1 cellular context compared by ENCODE assay signal in genomic region chr5:43556857-43557593, GRCh38.
TF ChIP-seq lines count a peak whose summit lies in the region.

Gene PAIP1, minus strand, starts transcription at chr5:43557077. Its CDS starts 231 bp downstream, at chr5:43556846.

TF ChIP-seq in HepG2, 621 proteins besides CTCF, POLR2A, EP300 and RAD21 (continued from another document and continues in another):
- no peak; the same call in 1 of the 2 replicates for TF ChIP-seq ZNF589 (CRISPR knock-in tag; conservative IDR thresholded peaks at IDR 0.05)
- no peak for TF ChIP-seq PAX8 (CRISPR knock-in tag; IDR thresholded peaks at IDR 0.05; ENCODE audit: borderline replicate concordance)
- TF ChIP-seq CREB1 (IDR thresholded peaks at IDR 0.05), result no peak
- no peak for TF ChIP-seq CREB1 (CRISPR knock-in tag; IDR thresholded peaks at IDR 0.05)
- TF ChIP-seq ZBTB25 (CRISPR knock-in tag; IDR thresholded peaks at IDR 0.05), result no peak
- TF ChIP-seq POLR2AphosphoS5 (IDR thresholded peaks at IDR 0.05; ENCODE audit: low read depth, low read length), result no peak
- no peak; the same call in 1 of the 2 replicates for TF ChIP-seq ZNF761 (CRISPR knock-in tag; conservative IDR thresholded peaks at IDR 0.05)
- TF ChIP-seq MAFK (conservative IDR thresholded peaks at IDR 0.05 in 1 of 2, IDR thresholded peaks at IDR 0.05 in 1 of 2; ENCODE audit: low read length in 2 of 2), result no peak
- TF ChIP-seq U2AF2 (IDR thresholded peaks at IDR 0.05; ENCODE audit: low read depth, low read length), result no peak
- no peak for TF ChIP-seq ZNF746 (CRISPR knock-in tag; IDR thresholded peaks at IDR 0.05)
- TF ChIP-seq ZNF296 (CRISPR knock-in tag; conservative IDR thresholded peaks at IDR 0.05), result no peak
- TF ChIP-seq ZNF264 (CRISPR knock-in tag; IDR thresholded peaks at IDR 0.05), result no peak
- peak; percentile 78 for TF ChIP-seq POLR2G (IDR thresholded peaks at IDR 0.05; ENCODE audit: low read depth, low read length)
- TF ChIP-seq MEIS1 (CRISPR knock-in tag; IDR thresholded peaks at IDR 0.05; ENCODE audit: borderline replicate concordance), result no peak
- 0 out of 2 replicates have a peak, but pooled peaks have one; percentile 34 for TF ChIP-seq ZNF773 (CRISPR knock-in tag; IDR thresholded peaks at IDR 0.05; ENCODE audit: borderline replicate concordance)
- TF ChIP-seq ZFP36 (IDR thresholded peaks at IDR 0.05; ENCODE audit: borderline replicate concordance, low read depth, low read length, partially characterized antibody), result no peak
- TF ChIP-seq ZNF101 (CRISPR knock-in tag; IDR thresholded peaks at IDR 0.05; ENCODE audit: borderline replicate concordance, low read depth), result no peak
- TF ChIP-seq NR2F6 (IDR thresholded peaks at IDR 0.05), result no peak
- no peak for TF ChIP-seq NR2F6 (CRISPR knock-in tag; IDR thresholded peaks at IDR 0.05)
- TF ChIP-seq HOXA3 (CRISPR knock-in tag; IDR thresholded peaks at IDR 0.05), result peak; percentile 63; the same call in 1 of the 2 replicates
- TF ChIP-seq MAX (IDR thresholded peaks at IDR 0.05), result peak; percentile 54
- no peak for TF ChIP-seq CBX5 (CRISPR knock-in tag; IDR thresholded peaks at IDR 0.05; ENCODE audit: borderline replicate concordance)
- peak; percentile 14; the same call in 1 of the 2 replicates for TF ChIP-seq ZNF614 (CRISPR knock-in tag; IDR thresholded peaks at IDR 0.05; ENCODE audit: borderline replicate concordance)
- no peak for TF ChIP-seq ELK4 (CRISPR knock-in tag; IDR thresholded peaks at IDR 0.05; ENCODE audit: borderline replicate concordance)
- no peak for TF ChIP-seq MTERF4 (CRISPR knock-in tag; IDR thresholded peaks at IDR 0.05)
- no peak for TF ChIP-seq ATM (IDR thresholded peaks at IDR 0.05; ENCODE audit: borderline replicate concordance)
- TF ChIP-seq ZNF776 (CRISPR knock-in tag; IDR thresholded peaks at IDR 0.05), result no peak; the same call in 1 of the 2 replicates
- TF ChIP-seq HOXA9 (CRISPR knock-in tag; IDR thresholded peaks at IDR 0.05; ENCODE audit: borderline replicate concordance), result no peak; the same call in 1 of the 2 replicates
- TF ChIP-seq ZNF619 (CRISPR knock-in tag; IDR thresholded peaks at IDR 0.05), result no peak
- 0 out of 2 replicates have a peak, but pooled peaks have one; percentile 52 for TF ChIP-seq ZBTB7A (CRISPR knock-in tag; IDR thresholded peaks at IDR 0.05)
- no peak for TF ChIP-seq ZNF841 (CRISPR knock-in tag; IDR thresholded peaks at IDR 0.05; ENCODE audit: borderline replicate concordance)
- TF ChIP-seq DRAP1 (CRISPR knock-in tag; IDR thresholded peaks at IDR 0.05), result peak; percentile 17; the same call in 1 of the 2 replicates
- TF ChIP-seq ZNF10 (CRISPR knock-in tag; IDR thresholded peaks at IDR 0.05; ENCODE audit: borderline replicate concordance, low read depth), result no peak
- TF ChIP-seq CERS6 (CRISPR knock-in tag; IDR thresholded peaks at IDR 0.05), result no peak
- TF ChIP-seq ZBTB8A (CRISPR knock-in tag; IDR thresholded peaks at IDR 0.05; ENCODE audit: borderline replicate concordance, low read depth), result no peak
- no peak for TF ChIP-seq MXD1 (CRISPR knock-in tag; IDR thresholded peaks at IDR 0.05)
- TF ChIP-seq ESRRA (CRISPR knock-in tag; IDR thresholded peaks at IDR 0.05; ENCODE audit: low read depth), result no peak
- no peak for TF ChIP-seq ZC3H13 (CRISPR knock-in tag; IDR thresholded peaks at IDR 0.05)
- TF ChIP-seq KLF16 (CRISPR knock-in tag; IDR thresholded peaks at IDR 0.05), result 0 out of 4 replicates have a peak, but pooled peaks of 1 of the 2 experiments have one; percentile 44
- TF ChIP-seq ZNF710 (CRISPR knock-in tag; IDR thresholded peaks at IDR 0.05; ENCODE audit: borderline replicate concordance), result peak; percentile 47; the same call in 1 of the 2 replicates
- TF ChIP-seq ETS1 (CRISPR knock-in tag; IDR thresholded peaks at IDR 0.05), result 0 out of 2 replicates have a peak, but pooled peaks have one; percentile 58
- no peak for TF ChIP-seq HCFC1 (IDR thresholded peaks at IDR 0.05; ENCODE audit: low read depth, low read length)
- no peak for TF ChIP-seq ZNF7 (CRISPR knock-in tag; IDR thresholded peaks at IDR 0.05)
- TF ChIP-seq MAFF (IDR thresholded peaks at IDR 0.05; ENCODE audit: low read depth, low read length), result no peak
- no peak; the same call in 1 of the 2 replicates for TF ChIP-seq ZGPAT (CRISPR knock-in tag; IDR thresholded peaks at IDR 0.05)
- TF ChIP-seq FOSL1 (CRISPR knock-in tag; IDR thresholded peaks at IDR 0.05; ENCODE audit: borderline replicate concordance), result no peak
- no peak for TF ChIP-seq STAT5B (CRISPR knock-in tag; IDR thresholded peaks at IDR 0.05)
- no peak for TF ChIP-seq TOE1 (CRISPR knock-in tag; IDR thresholded peaks at IDR 0.05)
- no peak for TF ChIP-seq SATB2 (CRISPR knock-in tag; IDR thresholded peaks at IDR 0.05)
- TF ChIP-seq RELA (CRISPR knock-in tag; IDR thresholded peaks at IDR 0.05), result no peak
- TF ChIP-seq ZNF878 (CRISPR knock-in tag; IDR thresholded peaks at IDR 0.05), result no peak
- TF ChIP-seq ZSCAN25 (CRISPR knock-in tag; IDR thresholded peaks at IDR 0.05), result peak; percentile 71; the same call in 1 of the 2 replicates
- TF ChIP-seq RXRB (CRISPR knock-in tag; IDR thresholded peaks at IDR 0.05; ENCODE audit: borderline replicate concordance), result no peak
- no peak for TF ChIP-seq MIER2 (CRISPR knock-in tag; IDR thresholded peaks at IDR 0.05)
- TF ChIP-seq GLI4 (CRISPR knock-in tag; IDR thresholded peaks at IDR 0.05; ENCODE audit: borderline replicate concordance), result no peak
- peak; percentile 75; the same call in 1 of the 2 replicates for TF ChIP-seq ZBED4 (CRISPR knock-in tag; IDR thresholded peaks at IDR 0.05; ENCODE audit: borderline replicate concordance)
- no peak for TF ChIP-seq ZNF496 (CRISPR knock-in tag; IDR thresholded peaks at IDR 0.05; ENCODE audit: insufficient replicate concordance)
- peak; percentile 15 for TF ChIP-seq AGO1 (IDR thresholded peaks at IDR 0.05; ENCODE audit: low read depth, low read length, poor library complexity, severe bottlenecking)
